Comparison of ENCODE assay signal across 2 cellular contexts in genomic region chr6:27267003-27267402, GRCh38. TPM values are rescaled to one million over a fixed set of nuclear protein-coding genes. Genes with fewer than 3 reads are reported as not detected.
"Had no signal": no experiment of that assay in that cellular context is flagged by ENCODE, and none has a peak within 500 bp of the region (broad histone marks: within the 10 kb centered on the region; RNA-seq: fewer than 3 reads in every experiment).

No MANE protein-coding gene starts in this region.

RNA-seq across cellular contexts. Expression of gene POM121L2, which starts 45.1 kb away (rescaled TPM):
- polyA plus RNA-seq: aorta, cardiac muscle cell had no signal
